In genomic region chr19:8832132-8833021, GRCh38 we compare ENCODE assay signal across 8 cellular contexts. TPM values are rescaled to one million over a fixed set of nuclear protein-coding genes. Genes with fewer than 3 reads are reported as not detected.
DNase-seq lines count a peak whose midpoint lies in the region; ATAC-seq and TF ChIP-seq lines count a peak whose summit lies in the region.

MBD3L1 (plus strand) TSS chr19:8832377; CDS start chr19:8842679, 10,302 bp downstream.
ZNF558 (minus strand) TSS chr19:8832304; CDS start chr19:8822659, 9,645 bp downstream.

- H3K27me3 ChIP-seq in endodermal cell (ENCODE audit: control insufficient read depth, insufficient read depth, low read length, poor library complexity, severe bottlenecking) = no peaks in the 10 kb centered on the region

- H3K27ac ChIP-seq in endodermal cell (ENCODE audit: low read depth, low read length) (no peak within 1 kb of the TSS), mesodermal cell (ENCODE audit: low read depth, low read length, severe bottlenecking) (peak within 1 kb of the TSS; percentile 73)

- peak within 1 kb of the TSS; percentile 25 for H3K9ac ChIP-seq in endodermal cell (ENCODE audit: extremely low read depth, low read length, poor library complexity, severe bottlenecking)

- H3K9me3 Mint-ChIP-seq in endodermal cell = peaks cover 80% of the 10 kb centered on the region

- H3K36me3 Mint-ChIP-seq in endodermal cell (ENCODE audit: low read depth) = peaks cover 21% of the 10 kb centered on the region

- H3K4me3 ChIP-seq in endodermal cell (ENCODE audit: low read length) (peak within 1 kb of the TSS; percentile 77), mesodermal cell (ENCODE audit: extremely low read depth, insufficient read depth, low read length, poor library complexity, severe bottlenecking) (peak within 1 kb of the TSS; percentile 52)

- H3K4me1 Mint-ChIP-seq in endodermal cell = no peaks in the 10 kb centered on the region

- no peak for TF ChIP-seq CTCF in endodermal cell (conservative IDR thresholded peaks at IDR 0.05)

- H3K9me3 ChIP-seq in endodermal cell (ENCODE audit: control insufficient read depth, low read length) (peaks cover 52% of the 10 kb centered on the region), mesodermal cell (ENCODE audit: control insufficient read depth, low read length) (peaks cover 21% of the 10 kb centered on the region)

- peaks cover 3% of the 10 kb centered on the region for H3K36me3 ChIP-seq in endodermal cell (ENCODE audit: control insufficient read depth, insufficient read depth, low read length)
- H3K36me3 ChIP-seq in mesodermal cell (ENCODE audit: control insufficient read depth, insufficient read depth, low read length) = no peaks in the 10 kb centered on the region

- no peak within 1 kb of the TSS for H3K27ac Mint-ChIP-seq in endodermal cell

- peaks cover 1% of the 10 kb centered on the region for H3K27me3 Mint-ChIP-seq in endodermal cell (ENCODE audit: insufficient read depth)

- peak within 1 kb of the TSS; percentile 62 for H3K4me3 Mint-ChIP-seq in endodermal cell

- no peaks in the 10 kb centered on the region for H3K4me1 ChIP-seq in endodermal cell (ENCODE audit: control insufficient read depth, insufficient read depth, low read length)
- no peaks in the 10 kb centered on the region for H3K4me1 ChIP-seq in mesodermal cell (ENCODE audit: control insufficient read depth, insufficient read depth, low read length, poor library complexity, severe bottlenecking)

- WGBS in endodermal cell (ENCODE audit: insufficient coverage in 1 of 2, insufficient read length in 1 of 2), 2 experiments = 43 to 64% methylated on average over 20 to 78 of the region's 78 CpGs
- WGBS in mesodermal cell (ENCODE audit: insufficient coverage in 2 of 2), 2 experiments = 43 to 46% methylated on average over 31 to 64 of the region's 78 CpGs

- DNase-seq in CD1c-positive myeloid dendritic cell (ENCODE audit: extremely low spot score) = peak; percentile 97
- DNase-seq in HS-27A (ENCODE audit: low read depth) = peak; percentile 90
- peak; percentile 94 to 97 for DNase-seq in NOMO-1 (lab: John Stamatoyannopoulos, UW; ENCODE audit: unreplicated experiment in 2 of 2)
- DNase-seq in activated CD8-positive, alpha-beta memory T cell treated with anti-CD3 and anti-CD28 coated beads, Interleukin-2, amount 50 U/mL, for 24 hours (ENCODE audit: extremely low read depth) = peak; percentile 99
- DNase-seq in endodermal cell = peak; percentile 94
- peak; percentile 98 to 99 for DNase-seq in stimulated activated CD8-positive, alpha-beta memory T cell treated with anti-CD3 and anti-CD28 coated beads, Interleukin-15, amount 100 ng/mL, for 4 hours (ENCODE audit: low read depth in 2 of 2)

- peak; percentile 87 for ATAC-seq in GM19455 (IDR thresholded peaks at IDR 0.05; ENCODE audit: unreplicated experiment)

RNA-seq across cellular contexts. Expression of gene MBD3L1, which starts in this region (rescaled TPM):
- not detected for total RNA-seq in endodermal cell
- not detected for polyA plus RNA-seq in endodermal cell (2013, experiment 1 of 2)
- not detected for polyA plus RNA-seq in endodermal cell (2013, experiment 2 of 2)
- not detected for polyA plus RNA-seq in mesodermal cell (2013, experiment 1 of 2)
- not detected for polyA plus RNA-seq in mesodermal cell (2013, experiment 2 of 2)

RNA-seq across cellular contexts. Expression of gene ZNF558, which starts in this region (rescaled TPM):
- total RNA-seq in endodermal cell = 10 to 100 TPM in 1 of 2 donors, 1 to 10 TPM in 1; 8.1 to 18.9 TPM
- polyA plus RNA-seq in endodermal cell (2013, experiment 1 of 2) = 23.9 TPM
- 19.5 TPM for polyA plus RNA-seq in endodermal cell (2013, experiment 2 of 2)
- 11.7 TPM for polyA plus RNA-seq in mesodermal cell (2013, experiment 1 of 2)
- polyA plus RNA-seq in mesodermal cell (2013, experiment 2 of 2) = 13.0 TPM
